In genomic region chr19:33438987-33439781, GRCh38 we compare ENCODE assay signal across 14 cellular contexts.
A peak's percentile ranks its signal among the peaks of the same experiment; 100 is the strongest.
DNase-seq lines count a peak whose midpoint lies in the region; ATAC-seq and TF ChIP-seq lines count a peak whose summit lies in the region.
"Had no signal": no experiment of that assay in that cellular context is flagged by ENCODE, and none has a peak within 500 bp of the region (broad histone marks: within the 10 kb centered on the region; RNA-seq: fewer than 3 reads in every experiment).

No MANE protein-coding gene starts in this region.

- intact Hi-C loops in Right ventricle myocardium superior (cut with DNase I) = no loop called here
- intact Hi-C loops in left ventricle myocardium superior (cut with micrococcal nuclease) = no loop called here
- intact Hi-C loops in Panc1 (cut with micrococcal nuclease; ENCODE audit: unreplicated experiment) = no loop called here
- intact Hi-C loops in left lung (cut with DNase I) = no loop called here
- intact Hi-C loops in spleen (cut with DNase I; ENCODE audit: low total_unique reads) = no loop called here

- peak; percentile 15 for DNase-seq in Right ventricle myocardium superior
- no peak for DNase-seq in left ventricle myocardium superior
- no peak for DNase-seq in Panc1 (ENCODE audit: low read depth, low spot score)
- DNase-seq in left lung = peak; percentile 25 to 68
- peak; percentile 60 for DNase-seq in spleen
- no peak for DNase-seq in NCI-H748 (lab: John Stamatoyannopoulos, UW; ENCODE audit: unreplicated experiment)
- DNase-seq in NCI-H1930 (lab: John Stamatoyannopoulos, UW) = no peak
- DNase-seq: MG63, NCI-H1092 treated with DMSO at 0.1 percent for 48 hours, NCI-H1694 treated with DMSO at 0.1 percent for 48 hours, NCI-H2171, RPMI8226 had no signal

- no peak overlapping the region for H3K27ac ChIP-seq in Panc1 (ENCODE audit: low read length)
- H3K27ac ChIP-seq in left lung = no peak overlapping the region
- H3K27ac ChIP-seq in spleen = no peak overlapping the region
- H3K27ac ChIP-seq: KMS-11 had no signal

- H3K4me3 ChIP-seq in Panc1 (ENCODE audit: low read depth in 2 of 2, low read length in 2 of 2) (no peak overlapping the region), left lung (no peak overlapping the region), spleen (no peak overlapping the region)
- H3K4me3 ChIP-seq: MG63 had no signal

- H3K4me1 ChIP-seq in Panc1 (ENCODE audit: control insufficient read depth, insufficient read depth, low read length) = 0 out of 2 replicates have a peak, but pooled peaks cover 2% of the 10 kb centered on the region
- H3K4me1 ChIP-seq in left lung = no peaks in the 10 kb centered on the region
- H3K4me1 ChIP-seq in spleen = peaks cover 0 to 6% (median 0%) of the 10 kb centered on the region in 6 donors

- ATAC-seq in Right ventricle myocardium superior (ENCODE audit: poor library complexity) (no peak), left ventricle myocardium superior (no peak), Panc1 (0 out of 2 replicates have a peak, but pooled peaks have one; percentile 9), left lung (no peak), HG03354 (IDR thresholded peaks at IDR 0.05; ENCODE audit: poor library complexity, severe bottlenecking, unreplicated experiment) (no peak)

- TF ChIP-seq CTCF in Panc1 (IDR thresholded peaks at IDR 0.05) = no peak
- no peak for TF ChIP-seq CTCF in left lung (IDR thresholded peaks at IDR 0.05)
- TF ChIP-seq CTCF in spleen (IDR thresholded peaks at IDR 0.05 in 8 of 11, conservative IDR thresholded peaks at IDR 0.05 in 3 of 11) = no peak

- no peak for TF ChIP-seq POLR2A in spleen (IDR thresholded peaks at IDR 0.05)

- H3K36me3 ChIP-seq in Panc1 (ENCODE audit: control insufficient read depth, insufficient read depth, low read length) = no peaks in the 10 kb centered on the region
- peaks cover 0 to 5% of the 10 kb centered on the region in 2 donors for H3K36me3 ChIP-seq in left lung
- peaks cover 0 to 27% (median 0%) of the 10 kb centered on the region in 6 donors for H3K36me3 ChIP-seq in spleen
- H3K36me3 ChIP-seq: MG63 had no signal

- WGBS in spleen, 5 donors = 74 to 96% (median 89%) methylated on average over 10 to 16 of the region's 16 CpGs

- H3K9me3 ChIP-seq in Panc1 (ENCODE audit: control insufficient read depth, insufficient read depth, low read depth, low read length) = no peaks in the 10 kb centered on the region
- no peaks in the 10 kb centered on the region for H3K9me3 ChIP-seq in left lung
- H3K9me3 ChIP-seq in spleen = no peaks in the 10 kb centered on the region
- H3K9me3 ChIP-seq: MG63 had no signal

- POLR2A ChIA-PET in Panc1 (lab: Charles Lee) = no interaction called here

- BruUV-seq in Panc1 (replicated peaks; lab: Mats Ljungman, UMichigan) = no TSS peak

- CTCF ChIA-PET in Panc1 (lab: Charles Lee) = interaction anchor here (0.5 to 0.7 kb wide), 2 partner anchors 15 to 23 kb away, joined by 3 to 4 read pairs; no protein-coding TSS in a partner anchor

- in situ Hi-C loops in Panc1 (cut with HindIII; ENCODE audit: low pct_unique_long_range_greater_than_20kb, low sequenced_read_pairs) = no loop called here

- H3K27me3 ChIP-seq in Panc1 (ENCODE audit: control insufficient read depth, insufficient read depth, low read length) (no peaks in the 10 kb centered on the region), left lung (no peaks in the 10 kb centered on the region), spleen (replicated peaks in 1 of 7) (no peaks in the 10 kb centered on the region)
- H3K27me3 ChIP-seq: MG63 had no signal

Comparison
In these comparisons a context has a peak if more than half of its experiments do, and no peak if none do; other contexts are left out.
1. DNase-seq: peak in Right ventricle myocardium superior (single experiment), left lung (2 of 2) and spleen (single experiment); none in left ventricle myocardium superior (single experiment), Panc1 (single experiment), NCI-H748 (single experiment) and NCI-H1930 (0 of 2).